Comparison of ENCODE assay signal across 28 cellular contexts in genomic region chr12:102592134-102592533, GRCh38.
"Had no signal": no experiment of that assay in that cellular context is flagged by ENCODE, and none has a peak within 500 bp of the region (broad histone marks: within the 10 kb centered on the region; RNA-seq: fewer than 3 reads in every experiment).

No MANE protein-coding gene starts in this region.

- H2AFZ ChIP-seq: parathyroid adenoma had no signal

- H3K9ac ChIP-seq: neural progenitor cell, parathyroid adenoma had no signal

- H3K27me3 ChIP-seq: neural progenitor cell, ovary, spleen, suprapubic skin, testis, tibial artery, transverse colon, upper lobe of right lung, uterus had no signal

- DNase-seq: natural killer cell; occipital lobe; ovary; posterior cingulate gyrus; psoas muscle; right cardiac atrium; spleen; stimulated activated CD4-positive, alpha-beta T cell treated with anti-CD3 and anti-CD28 coated beads, Interleukin-12 subunit alpha, Interleukin-12 subunit beta, amount 100 ng/mL, for 4 hours; stimulated activated CD4-positive, alpha-beta T cell treated with anti-CD3 and anti-CD28 coated beads, Interleukin-1b, Interleukin-23, amount 100 ng/mL, for 48 hours; stimulated activated CD4-positive, alpha-beta T cell treated with anti-CD3 and anti-CD28 coated beads, Interleukin-4, amount 100 ng/mL, for 1 hour; stimulated activated CD4-positive, alpha-beta T cell treated with anti-CD3 and anti-CD28 coated beads, Interleukin-4, amount 100 ng/mL, for 4 hours; stimulated activated CD8-positive, alpha-beta memory T cell treated with anti-CD3 and anti-CD28 coated beads, Interleukin-4, amount 100 ng/mL, for 48 hours; stimulated activated naive CD4-positive, alpha-beta T cell; stimulated activated naive CD8-positive, alpha-beta T cell treated with anti-CD3 and anti-CD28 coated beads, Interleukin-15, amount 100 ng/mL, for 72 hours; stimulated activated naive CD8-positive, alpha-beta T cell treated with anti-CD3 and anti-CD28 coated beads, Interleukin-15, Interleukin-2, amounts not matched to agents 100 U/mL and 50 U/mL, for 24 hours; substantia nigra; testis; tibial artery; transverse colon; upper lobe of right lung; uterus had no signal

- H3K4me3 ChIP-seq: neural progenitor cell, ovary, psoas muscle, skin epidermis, smooth muscle cell, spleen, suprapubic skin, testis, tibial artery, transverse colon, upper lobe of right lung, uterus had no signal

- H3K79me2 ChIP-seq: parathyroid adenoma had no signal

- H3K4me2 ChIP-seq: neural progenitor cell, smooth muscle cell had no signal

- ATAC-seq: natural killer cell; psoas muscle; right cardiac atrium; sciatic nerve; stimulated activated memory B cell treated with anti-CD40 and anti-IgM and Interleukin-4, amounts not matched to agents 10 μg/mL and 1 μg/mL and 100 μg/mL, for 72 hours; stimulated activated naive CD8-positive, alpha-beta T cell treated with anti-CD3 and anti-CD28 coated beads, Interleukin-15, amount 100 ng/mL, for 72 hours; stimulated activated naive CD8-positive, alpha-beta T cell treated with anti-CD3 and anti-CD28 coated beads, Interleukin-15, Interleukin-2, amounts not matched to agents 100 U/mL and 50 U/mL, for 24 hours; upper lobe of right lung had no signal

- H3K9me3 ChIP-seq: ovary, psoas muscle, spleen, suprapubic skin, testis, tibial artery, transverse colon, upper lobe of right lung, uterus had no signal

- H3K27ac ChIP-seq: neural progenitor cell, ovary, parathyroid adenoma, psoas muscle, skin epidermis, spleen, suprapubic skin, testis, tibial artery, transverse colon, upper lobe of right lung, uterus had no signal

- H3K36me3 ChIP-seq: neural progenitor cell, ovary, spleen, suprapubic skin, tibial artery, transverse colon, upper lobe of right lung, uterus had no signal

- H3K4me1 ChIP-seq: neural progenitor cell, parathyroid adenoma, psoas muscle, spleen, suprapubic skin, testis, tibial artery, transverse colon, upper lobe of right lung, uterus had no signal
